ENCODE assay signal across 14 cellular contexts in the genomic region with DNA sequence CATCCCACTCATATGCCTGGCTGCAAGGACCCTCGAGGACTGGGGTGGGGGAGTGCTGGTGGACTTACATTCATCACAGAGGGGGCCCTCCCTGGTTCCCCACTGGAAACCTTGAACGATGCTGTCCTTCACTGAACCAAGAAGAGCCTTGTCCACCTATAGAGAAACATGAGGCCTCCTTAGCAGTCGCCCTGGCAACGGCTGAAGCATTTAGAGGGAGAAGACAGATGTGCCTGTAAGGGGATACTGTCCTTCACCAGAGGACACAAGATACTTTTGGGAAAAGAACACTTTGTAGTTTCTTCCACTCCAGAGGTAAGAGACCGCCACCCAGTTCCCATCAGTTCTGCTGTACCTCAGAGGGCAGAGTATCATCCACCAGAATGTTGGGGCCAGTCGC. TPM values are rescaled to one million over a fixed set of nuclear protein-coding genes. Genes with fewer than 3 reads are reported as not detected.
A peak's percentile ranks its signal among the peaks of the same experiment; 100 is the strongest.
DNase-seq lines count a peak whose midpoint lies in the region; ATAC-seq lines count a peak whose summit lies in the region.
"Had no signal": no experiment of that assay in that cellular context is flagged by ENCODE, and none has a peak within 500 bp of the region (broad histone marks: within the 10 kb centered on the region; RNA-seq: fewer than 3 reads in every experiment).

No MANE protein-coding gene starts in this region.

- H3K27me3 Mint-ChIP-seq in activated T-cell treated with anti-CD3 and anti-CD28 coated beads, Interleukin-2, amount 50 U/mL, for 72 hours (ENCODE audit: low read depth) = no peaks in the 10 kb centered on the region
- no peaks in the 10 kb centered on the region for H3K27me3 Mint-ChIP-seq in stimulated activated naive B cell treated with anti-CD40 and anti-IgM and Interleukin-4, amounts not matched to agents 10 μg/mL and 1 μg/mL and 100 μg/mL, for 72 hours
- H3K27me3 Mint-ChIP-seq in activated CD4-positive, alpha-beta T cell treated with anti-CD3 and anti-CD28 coated beads for 36 hours = no peaks in the 10 kb centered on the region
- H3K27me3 Mint-ChIP-seq: B cell had no signal

- no peak for ATAC-seq in activated T-cell treated with anti-CD3 and anti-CD28 coated beads, Interleukin-2, amount 50 U/mL, for 72 hours (replicated peaks in 1 of 2)
- ATAC-seq in stimulated activated naive B cell treated with anti-CD40 and anti-IgM and Interleukin-4, amounts not matched to agents 10 μg/mL and 1 μg/mL and 100 μg/mL, for 72 hours (replicated peaks) = no peak
- ATAC-seq in activated CD4-positive, alpha-beta T cell treated with anti-CD3 and anti-CD28 coated beads for 36 hours = no peak
- ATAC-seq: CD8-positive, alpha-beta T cell had no signal

- CTCF ChIA-PET in activated CD4-positive, alpha-beta T cell treated with anti-CD3 and anti-CD28 coated beads for 36 hours (lab: Charles Lee) = interaction anchor here (0.6 kb wide), 1 partner anchor 11 kb away, joined by 3 read pairs; no protein-coding TSS in a partner anchor

- POLR2A ChIA-PET in activated CD4-positive, alpha-beta T cell treated with anti-CD3 and anti-CD28 coated beads for 36 hours (lab: Charles Lee) = no interaction called here

- H3K9me3 Mint-ChIP-seq in activated T-cell treated with anti-CD3 and anti-CD28 coated beads, Interleukin-2, amount 50 U/mL, for 72 hours = no peaks in the 10 kb centered on the region
- H3K9me3 Mint-ChIP-seq in stimulated activated naive B cell treated with anti-CD40 and anti-IgM and Interleukin-4, amounts not matched to agents 10 μg/mL and 1 μg/mL and 100 μg/mL, for 72 hours = no peaks in the 10 kb centered on the region
- H3K9me3 Mint-ChIP-seq in activated CD4-positive, alpha-beta T cell treated with anti-CD3 and anti-CD28 coated beads for 36 hours (ENCODE audit: low read depth) = no peaks in the 10 kb centered on the region
- H3K9me3 Mint-ChIP-seq: CD8-positive, alpha-beta T cell; H9 had no signal

- H3K4me1 Mint-ChIP-seq in activated T-cell treated with anti-CD3 and anti-CD28 coated beads, Interleukin-2, amount 50 U/mL, for 72 hours (ENCODE audit: low read depth) = no peaks in the 10 kb centered on the region
- H3K4me1 Mint-ChIP-seq in stimulated activated naive B cell treated with anti-CD40 and anti-IgM and Interleukin-4, amounts not matched to agents 10 μg/mL and 1 μg/mL and 100 μg/mL, for 72 hours = peaks cover 22 to 24% of the 10 kb centered on the region in 2 donors
- H3K4me1 Mint-ChIP-seq in activated CD4-positive, alpha-beta T cell treated with anti-CD3 and anti-CD28 coated beads for 36 hours = no peaks in the 10 kb centered on the region
- H3K4me1 Mint-ChIP-seq: H9 had no signal

- H3K4me3 Mint-ChIP-seq in activated T-cell treated with anti-CD3 and anti-CD28 coated beads, Interleukin-2, amount 50 U/mL, for 72 hours = no peak overlapping the region
- no peak overlapping the region for H3K4me3 Mint-ChIP-seq in stimulated activated naive B cell treated with anti-CD40 and anti-IgM and Interleukin-4, amounts not matched to agents 10 μg/mL and 1 μg/mL and 100 μg/mL, for 72 hours
- no peak overlapping the region for H3K4me3 Mint-ChIP-seq in activated CD4-positive, alpha-beta T cell treated with anti-CD3 and anti-CD28 coated beads for 36 hours
- H3K4me3 Mint-ChIP-seq: B cell; CD8-positive, alpha-beta T cell; H9 had no signal

- H3K27ac Mint-ChIP-seq in activated T-cell treated with anti-CD3 and anti-CD28 coated beads, Interleukin-2, amount 50 U/mL, for 72 hours = peak overlapping the region; percentile 45
- H3K27ac Mint-ChIP-seq in stimulated activated naive B cell treated with anti-CD40 and anti-IgM and Interleukin-4, amounts not matched to agents 10 μg/mL and 1 μg/mL and 100 μg/mL, for 72 hours = peak overlapping the region; percentile 47
- H3K27ac Mint-ChIP-seq in activated CD4-positive, alpha-beta T cell treated with anti-CD3 and anti-CD28 coated beads for 36 hours = no peak overlapping the region
- H3K27ac Mint-ChIP-seq: B cell; CD8-positive, alpha-beta T cell; H9 had no signal

- no peak for DNase-seq in activated T-cell treated with anti-CD3 and anti-CD28 coated beads, Interleukin-2, amount 50 U/mL, for 72 hours
- no peak for DNase-seq in activated T-cell treated with anti-CD3 and anti-CD28 coated beads, Interleukin-2, amount 50 U/mL, for 1 hour
- DNase-seq in NCI-H69 (lab: John Stamatoyannopoulos, UW) (peak; percentile 31), left kidney (ENCODE audit: low read depth, low spot score) (peak; percentile 94), activated gamma-delta T cell (lab: John Stamatoyannopoulos, UW) (no peak)
- DNase-seq in stimulated activated naive B cell treated with anti-CD40 and anti-IgM and Interleukin-4, amounts not matched to agents 10 μg/mL and 1 μg/mL and 100 μg/mL, for 72 hours = no peak
- no peak for DNase-seq in activated CD4-positive, alpha-beta T cell treated with anti-CD3 and anti-CD28 coated beads for 36 hours
- DNase-seq: Caco-2; CD8-positive, alpha-beta T cell; DND-41; GDM1; GOT3; H9 had no signal

- peaks cover 4 to 18% of the 10 kb centered on the region in 2 donors for H3K36me3 Mint-ChIP-seq in activated T-cell treated with anti-CD3 and anti-CD28 coated beads, Interleukin-2, amount 50 U/mL, for 72 hours (ENCODE audit: insufficient read depth in 2 of 2)
- peaks cover 50 to 68% of the 10 kb centered on the region in 2 donors for H3K36me3 Mint-ChIP-seq in stimulated activated naive B cell treated with anti-CD40 and anti-IgM and Interleukin-4, amounts not matched to agents 10 μg/mL and 1 μg/mL and 100 μg/mL, for 72 hours
- H3K36me3 Mint-ChIP-seq in activated CD4-positive, alpha-beta T cell treated with anti-CD3 and anti-CD28 coated beads for 36 hours (ENCODE audit: low read depth) = peaks cover 54% of the 10 kb centered on the region

- intact Hi-C loops in activated CD4-positive, alpha-beta T cell treated with anti-CD3 and anti-CD28 coated beads for 36 hours (cut with DNase I, micrococcal nuclease) = no loop called here

RNA-seq across cellular contexts. Expression of gene HIGD1B, which starts 6.5 kb away (rescaled TPM):
- not detected for total RNA-seq in activated T-cell treated with anti-CD3 and anti-CD28 coated beads, Interleukin-2, amount 50 U/mL, for 72 hours
- not detected for total RNA-seq in activated CD4-positive, alpha-beta T cell treated with anti-CD3 and anti-CD28 coated beads for 36 hours
- total RNA-seq: B cell; Caco-2; CD8-positive, alpha-beta T cell; H9 had no signal

RNA-seq across cellular contexts. Expression of gene GJC1, which starts 24.1 kb away (rescaled TPM):
- total RNA-seq in activated T-cell treated with anti-CD3 and anti-CD28 coated beads, Interleukin-2, amount 50 U/mL, for 72 hours = 1 to 10 TPM; 2.3 to 4.7 TPM
- total RNA-seq in activated CD4-positive, alpha-beta T cell treated with anti-CD3 and anti-CD28 coated beads for 36 hours = 1 to 10 TPM; 3.3 to 3.7 TPM
- total RNA-seq: B cell; CD8-positive, alpha-beta T cell had no signal

RNA-seq across cellular contexts. Expression of gene EFTUD2, which starts 45.0 kb away (rescaled TPM):
- 100 to 1,000 TPM; 123 to 132 TPM for total RNA-seq in activated T-cell treated with anti-CD3 and anti-CD28 coated beads, Interleukin-2, amount 50 U/mL, for 72 hours
- 100 to 1,000 TPM; 175 to 203 TPM for total RNA-seq in activated CD4-positive, alpha-beta T cell treated with anti-CD3 and anti-CD28 coated beads for 36 hours

Comparison
In these comparisons a context has a peak if more than half of its experiments do, and no peak if none do; other contexts are left out.
1. DNase-seq: peak in NCI-H69 (single experiment) and left kidney (single experiment); none in activated T-cell treated with anti-CD3 and anti-CD28 coated beads, Interleukin-2, amount 50 U/mL, for 72 hours (0 of 2), activated T-cell treated with anti-CD3 and anti-CD28 coated beads, Interleukin-2, amount 50 U/mL, for 1 hour (single experiment), stimulated activated naive B cell treated with anti-CD40 and anti-IgM and Interleukin-4, amounts not matched to agents 10 μg/mL and 1 μg/mL and 100 μg/mL, for 72 hours (single experiment), activated CD4-positive, alpha-beta T cell treated with anti-CD3 and anti-CD28 coated beads for 36 hours (single experiment) and activated gamma-delta T cell (single experiment).